8 cellular contexts compared by ENCODE assay signal in genomic region chr1:61184035-61184713, GRCh38.
DNase-seq lines count a peak whose midpoint lies in the region; ATAC-seq, FAIRE-seq and TF ChIP-seq lines count a peak whose summit lies in the region.

No MANE protein-coding gene starts in this region.

- peak; percentile 98 for DNase-seq in DMS 273 (lab: John Stamatoyannopoulos, UW; ENCODE audit: unreplicated experiment)
- peak; percentile 97 for DNase-seq in NCI-H446 treated with DMSO at 0.1 percent for 48 hours (lab: John Stamatoyannopoulos, UW)
- peak; percentile 95 for DNase-seq in midbrain (lab: John Stamatoyannopoulos, UW)
- no peak for DNase-seq in H54 (ENCODE audit: insufficient read length, low spot score)
- DNase-seq in stimulated activated CD4-positive, alpha-beta T cell treated with anti-CD3 and anti-CD28 coated beads, Interleukin-15, amount 100 ng/mL, for 24 hours, result no peak
- no peak for DNase-seq in stimulated activated CD4-positive, alpha-beta T cell treated with anti-CD3 and anti-CD28 coated beads, Interleukin-2, amount 100 ng/mL, for 24 hours

- TF ChIP-seq POLR2A in GM18505 (IDR thresholded peaks at IDR 0.05; ENCODE audit: borderline replicate concordance, extremely low read depth, insufficient read depth, insufficient read length), result no peak
- no peak for TF ChIP-seq POLR2A in H54 (IDR thresholded peaks at IDR 0.05; ENCODE audit: low read depth, low read length)

- ATAC-seq in GM18505 (IDR thresholded peaks at IDR 0.05; ENCODE audit: unreplicated experiment), result no peak

- FAIRE-seq in endometrium (lab: Jason Lieb, UNC) (peak; percentile 94), H54 (lab: Jason Lieb, UNC) (no peak)

Comparison
In these comparisons a context has a peak if more than half of its experiments do, and no peak if none do; other contexts are left out.
1. DNase-seq: peak in DMS 273 (single experiment), NCI-H446 treated with DMSO at 0.1 percent for 48 hours (single experiment) and midbrain (single experiment); none in H54 (single experiment), stimulated activated CD4-positive, alpha-beta T cell treated with anti-CD3 and anti-CD28 coated beads, Interleukin-15, amount 100 ng/mL, for 24 hours (single experiment) and stimulated activated CD4-positive, alpha-beta T cell treated with anti-CD3 and anti-CD28 coated beads, Interleukin-2, amount 100 ng/mL, for 24 hours (0 of 2).